18 cellular contexts compared by ENCODE assay signal in the genomic region with DNA sequence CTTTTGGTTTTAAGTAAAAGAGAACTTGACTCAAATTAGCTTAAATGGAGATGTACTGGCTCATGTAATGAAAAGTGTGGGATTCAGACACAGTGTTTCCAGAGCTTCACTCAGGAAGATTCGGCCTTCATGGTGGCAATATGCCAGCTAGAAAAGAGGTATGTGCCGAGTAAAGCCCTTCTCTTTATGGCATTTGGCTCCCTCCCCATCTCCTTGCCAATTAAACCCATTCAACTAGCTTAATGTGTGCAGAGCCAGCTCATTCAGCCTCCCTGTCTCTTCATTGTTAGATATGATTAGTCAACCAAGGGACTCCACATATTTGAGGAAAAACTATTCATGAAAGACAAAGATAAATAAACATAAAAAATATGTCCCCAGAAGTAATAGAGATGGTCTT. TPM values are rescaled to one million over a fixed set of nuclear protein-coding genes. Genes with fewer than 3 reads are reported as not detected.
DNase-seq lines count a peak whose midpoint lies in the region; ATAC-seq and TF ChIP-seq lines count a peak whose summit lies in the region.
"Had no signal": no experiment of that assay in that cellular context is flagged by ENCODE, and none has a peak within 500 bp of the region (broad histone marks: within the 10 kb centered on the region; RNA-seq: fewer than 3 reads in every experiment).

No MANE protein-coding gene starts in this region.

- H3K36me3 Mint-ChIP-seq in activated CD4-positive, alpha-beta T cell treated with anti-CD3 and anti-CD28 coated beads, Interleukin-2, amount 10 ng/mL, durations not matched to agents 24 days and 14 days (ENCODE audit: low read depth): no peaks in the 10 kb centered on the region
- H3K36me3 Mint-ChIP-seq in stimulated activated memory B cell treated with anti-CD40 and anti-IgM and Interleukin-4, amounts not matched to agents 10 μg/mL and 1 μg/mL and 100 μg/mL, for 72 hours: no peaks in the 10 kb centered on the region
- H3K36me3 Mint-ChIP-seq: activated naive CD8-positive, alpha-beta T cell; naive thymus-derived CD8-positive, alpha-beta T cell had no signal

- H3K4me3 ChIP-seq in left lung (no peak overlapping the region), esophagus squamous epithelium (no peak overlapping the region)
- H3K4me3 ChIP-seq: right lobe of liver had no signal

- H3K4me1 ChIP-seq in left lung (peaks cover 0 to 18% of the 10 kb centered on the region in 2 donors), esophagus squamous epithelium (peaks cover 0 to 9% (median 4%) of the 10 kb centered on the region in 3 donors)

- no peaks in the 10 kb centered on the region for H3K9me3 Mint-ChIP-seq in activated CD4-positive, alpha-beta T cell treated with anti-CD3 and anti-CD28 coated beads, Interleukin-2, amount 10 ng/mL, durations not matched to agents 24 days and 14 days
- H3K9me3 Mint-ChIP-seq in stimulated activated memory B cell treated with anti-CD40 and anti-IgM and Interleukin-4, amounts not matched to agents 10 μg/mL and 1 μg/mL and 100 μg/mL, for 72 hours: no peaks in the 10 kb centered on the region
- H3K9me3 Mint-ChIP-seq: central memory CD8-positive, alpha-beta T cell; naive thymus-derived CD8-positive, alpha-beta T cell had no signal

- H3K4me1 Mint-ChIP-seq in activated CD4-positive, alpha-beta T cell treated with anti-CD3 and anti-CD28 coated beads, Interleukin-2, amount 10 ng/mL, durations not matched to agents 24 days and 14 days: peaks cover 7% of the 10 kb centered on the region
- peaks cover 32% of the 10 kb centered on the region for H3K4me1 Mint-ChIP-seq in stimulated activated memory B cell treated with anti-CD40 and anti-IgM and Interleukin-4, amounts not matched to agents 10 μg/mL and 1 μg/mL and 100 μg/mL, for 72 hours

- H3K4me3 Mint-ChIP-seq in activated CD4-positive, alpha-beta T cell treated with anti-CD3 and anti-CD28 coated beads, Interleukin-2, amount 10 ng/mL, durations not matched to agents 24 days and 14 days: no peak overlapping the region
- no peak overlapping the region for H3K4me3 Mint-ChIP-seq in stimulated activated memory B cell treated with anti-CD40 and anti-IgM and Interleukin-4, amounts not matched to agents 10 μg/mL and 1 μg/mL and 100 μg/mL, for 72 hours
- H3K4me3 Mint-ChIP-seq: activated naive CD8-positive, alpha-beta T cell; central memory CD8-positive, alpha-beta T cell; naive thymus-derived CD8-positive, alpha-beta T cell had no signal

- TF ChIP-seq CTCF in left lung (IDR thresholded peaks at IDR 0.05) (no peak), esophagus squamous epithelium (IDR thresholded peaks at IDR 0.05) (no peak)

- H3K27me3 ChIP-seq in left lung (no peaks in the 10 kb centered on the region), esophagus squamous epithelium (no peaks in the 10 kb centered on the region)
- H3K27me3 ChIP-seq: right lobe of liver had no signal

- H3K27ac ChIP-seq in left lung (no peak overlapping the region), esophagus squamous epithelium (no peak overlapping the region)
- H3K27ac ChIP-seq: right lobe of liver, WERI-Rb-1 had no signal

- ATAC-seq in left lung (peak; percentile 10), GM18907 (IDR thresholded peaks at IDR 0.05; ENCODE audit: unreplicated experiment) (no peak)
- ATAC-seq in stimulated activated memory B cell treated with anti-CD40 and anti-IgM and Interleukin-4, amounts not matched to agents 10 μg/mL and 1 μg/mL and 100 μg/mL, for 72 hours: no peak
- ATAC-seq: left lobe of liver; naive thymus-derived CD8-positive, alpha-beta T cell; right lobe of liver had no signal

- H3K9me3 ChIP-seq in left lung (no peaks in the 10 kb centered on the region), esophagus squamous epithelium (no peaks in the 10 kb centered on the region)
- H3K9me3 ChIP-seq: right lobe of liver had no signal

- WGBS in esophagus squamous epithelium, 2 donors: 32 to 39% methylated on average over 2 of the region's 2 CpGs

- H3K36me3 ChIP-seq in left lung: no peaks in the 10 kb centered on the region
- no peaks in the 10 kb centered on the region for H3K36me3 ChIP-seq in esophagus squamous epithelium
- H3K36me3 ChIP-seq: right lobe of liver, WERI-Rb-1 had no signal

- intact Hi-C loops in left lung (cut with DNase I) (loop anchor here in 1 of 2 donors (10.0 kb wide), 1 partner anchor 225 kb away; no protein-coding TSS in a partner anchor), esophagus squamous epithelium (cut with DNase I) (loop anchor here (10.0 kb wide), 1 partner anchor 225 kb away; no protein-coding TSS in a partner anchor)
- intact Hi-C loops in activated CD4-positive, alpha-beta T cell treated with anti-CD3 and anti-CD28 coated beads, Interleukin-2, amount 10 ng/mL, durations not matched to agents 24 days and 14 days (cut with micrococcal nuclease): loop anchor here (2.0 to 5.0 kb wide), 5 partner anchors 51 to 993 kb away; no protein-coding TSS in a partner anchor

- peak; percentile 86 for DNase-seq in DMS79 treated with DMSO at 0.1 percent for 48 hours (lab: John Stamatoyannopoulos, UW)
- peak; percentile 30 for DNase-seq in NCI-H146 treated with DMSO at 0.1 percent for 48 hours (lab: John Stamatoyannopoulos, UW; ENCODE audit: unreplicated experiment)
- DNase-seq in SHP77 treated with DMSO at 0.1 percent for 48 hours (lab: John Stamatoyannopoulos, UW): peak; percentile 4
- DNase-seq in left lung: no peak
- no peak for DNase-seq in activated CD4-positive, alpha-beta T cell treated with anti-CD3 and anti-CD28 coated beads, Interleukin-2, amount 10 ng/mL, durations not matched to agents 24 days and 14 days
- DNase-seq in esophagus squamous epithelium (lab: John Stamatoyannopoulos, UW): no peak
- DNase-seq: IMR-90; naive thymus-derived CD8-positive, alpha-beta T cell; NCI-H526; right lobe of liver; Right ventricle myocardium superior; stimulated activated naive CD4-positive, alpha-beta T cell; WERI-Rb-1 had no signal

- TF ChIP-seq POLR2A in esophagus squamous epithelium (IDR thresholded peaks at IDR 0.05): no peak

- H3K27me3 Mint-ChIP-seq in activated CD4-positive, alpha-beta T cell treated with anti-CD3 and anti-CD28 coated beads, Interleukin-2, amount 10 ng/mL, durations not matched to agents 24 days and 14 days: peaks cover 2% of the 10 kb centered on the region
- H3K27me3 Mint-ChIP-seq in stimulated activated memory B cell treated with anti-CD40 and anti-IgM and Interleukin-4, amounts not matched to agents 10 μg/mL and 1 μg/mL and 100 μg/mL, for 72 hours: no peaks in the 10 kb centered on the region
- H3K27me3 Mint-ChIP-seq: activated naive CD8-positive, alpha-beta T cell; central memory CD8-positive, alpha-beta T cell; naive thymus-derived CD8-positive, alpha-beta T cell had no signal

- no peak overlapping the region for H3K27ac Mint-ChIP-seq in activated CD4-positive, alpha-beta T cell treated with anti-CD3 and anti-CD28 coated beads, Interleukin-2, amount 10 ng/mL, durations not matched to agents 24 days and 14 days
- no peak overlapping the region for H3K27ac Mint-ChIP-seq in stimulated activated memory B cell treated with anti-CD40 and anti-IgM and Interleukin-4, amounts not matched to agents 10 μg/mL and 1 μg/mL and 100 μg/mL, for 72 hours
- H3K27ac Mint-ChIP-seq: activated naive CD8-positive, alpha-beta T cell had no signal

RNA-seq across cellular contexts. Expression of gene TRANK1, which starts 15.0 kb away (rescaled TPM):
- 10 to 100 TPM; 24.2 to 26.6 TPM for total RNA-seq in left lung
- total RNA-seq in activated CD4-positive, alpha-beta T cell treated with anti-CD3 and anti-CD28 coated beads, Interleukin-2, amount 10 ng/mL, durations not matched to agents 24 days and 14 days: 2.1 and 2.3 TPM in 2 replicates
- total RNA-seq in esophagus squamous epithelium: 1 to 10 TPM; 1.8 to 6.3 (median 3.7) TPM

RNA-seq across cellular contexts. Expression of gene EPM2AIP1, which starts 33.1 kb away (rescaled TPM):
- total RNA-seq in left lung (10 to 100 TPM; 16.5 to 17.4 TPM), esophagus squamous epithelium (10 to 100 TPM in 1 of 4 donors, 1 to 10 TPM in 3; 5.5 to 13.9 (median 7.7) TPM)
- 15.8 TPM in 2 replicates for total RNA-seq in activated CD4-positive, alpha-beta T cell treated with anti-CD3 and anti-CD28 coated beads, Interleukin-2, amount 10 ng/mL, durations not matched to agents 24 days and 14 days

RNA-seq across cellular contexts. Expression of gene MLH1, which starts 33.5 kb away (rescaled TPM):
- 10 to 100 TPM; 26.1 to 38.1 TPM for total RNA-seq in left lung
- 69.5 and 71.0 TPM in 2 replicates for total RNA-seq in activated CD4-positive, alpha-beta T cell treated with anti-CD3 and anti-CD28 coated beads, Interleukin-2, amount 10 ng/mL, durations not matched to agents 24 days and 14 days
- 10 to 100 TPM; 15.7 to 33.4 (median 26.1) TPM for total RNA-seq in esophagus squamous epithelium

Comparison
In these comparisons a context has a peak if more than half of its experiments do, and no peak if none do; other contexts are left out.
1. DNase-seq: peak in DMS79 treated with DMSO at 0.1 percent for 48 hours (single experiment), NCI-H146 treated with DMSO at 0.1 percent for 48 hours (single experiment) and SHP77 treated with DMSO at 0.1 percent for 48 hours (single experiment); none in left lung (0 of 2), activated CD4-positive, alpha-beta T cell treated with anti-CD3 and anti-CD28 coated beads, Interleukin-2, amount 10 ng/mL, durations not matched to agents 24 days and 14 days (single experiment) and esophagus squamous epithelium (single experiment).